8 cellular contexts compared by ENCODE assay signal in the genomic region with DNA sequence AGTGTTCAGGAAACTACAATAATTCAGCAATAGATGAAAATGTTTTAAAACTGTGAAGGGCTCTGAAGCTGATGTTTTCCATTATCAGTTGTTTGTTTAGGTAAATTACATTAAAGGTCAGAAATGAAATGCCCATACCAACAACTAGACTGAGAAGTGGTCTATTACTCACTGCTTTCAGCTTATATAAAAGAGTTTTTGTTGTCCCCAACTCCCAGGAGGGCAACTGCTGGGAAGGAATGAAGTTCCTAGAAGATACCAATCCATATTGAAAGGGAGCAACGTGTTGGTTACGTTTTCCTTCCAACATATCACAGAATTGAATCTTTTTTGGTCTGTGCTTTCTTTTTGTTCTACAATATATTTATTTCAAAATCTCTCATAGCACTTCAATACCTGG.
"Had no signal": no experiment of that assay in that cellular context is flagged by ENCODE, and none has a peak within 500 bp of the region (broad histone marks: within the 10 kb centered on the region; RNA-seq: fewer than 3 reads in every experiment).

No MANE protein-coding gene starts in this region.

- H3K4me3 ChIP-seq: GM23248, HAP-1 had no signal

- H3K27ac Mint-ChIP-seq: HFFc6, IgD-negative memory B cell had no signal

- H3K4me3 Mint-ChIP-seq: HFFc6, IgD-negative memory B cell had no signal

- H3K27me3 Mint-ChIP-seq: IgD-negative memory B cell had no signal

- H3K4me1 Mint-ChIP-seq: IgD-negative memory B cell had no signal

- H3K27ac ChIP-seq: GM23248 had no signal

- H3K4me1 ChIP-seq: HAP-1 had no signal

- ATAC-seq: HCT116 had no signal

- H3K9me3 ChIP-seq: HAP-1 had no signal

- H3K36me3 ChIP-seq: HAP-1 had no signal

- H3K9me3 Mint-ChIP-seq: HFFc6, IgD-negative memory B cell had no signal

- DNase-seq: GM23248, GOT3, H7, HFFc6, KBM-7 had no signal
